8 cellular contexts compared by ENCODE assay signal in the genomic region with DNA sequence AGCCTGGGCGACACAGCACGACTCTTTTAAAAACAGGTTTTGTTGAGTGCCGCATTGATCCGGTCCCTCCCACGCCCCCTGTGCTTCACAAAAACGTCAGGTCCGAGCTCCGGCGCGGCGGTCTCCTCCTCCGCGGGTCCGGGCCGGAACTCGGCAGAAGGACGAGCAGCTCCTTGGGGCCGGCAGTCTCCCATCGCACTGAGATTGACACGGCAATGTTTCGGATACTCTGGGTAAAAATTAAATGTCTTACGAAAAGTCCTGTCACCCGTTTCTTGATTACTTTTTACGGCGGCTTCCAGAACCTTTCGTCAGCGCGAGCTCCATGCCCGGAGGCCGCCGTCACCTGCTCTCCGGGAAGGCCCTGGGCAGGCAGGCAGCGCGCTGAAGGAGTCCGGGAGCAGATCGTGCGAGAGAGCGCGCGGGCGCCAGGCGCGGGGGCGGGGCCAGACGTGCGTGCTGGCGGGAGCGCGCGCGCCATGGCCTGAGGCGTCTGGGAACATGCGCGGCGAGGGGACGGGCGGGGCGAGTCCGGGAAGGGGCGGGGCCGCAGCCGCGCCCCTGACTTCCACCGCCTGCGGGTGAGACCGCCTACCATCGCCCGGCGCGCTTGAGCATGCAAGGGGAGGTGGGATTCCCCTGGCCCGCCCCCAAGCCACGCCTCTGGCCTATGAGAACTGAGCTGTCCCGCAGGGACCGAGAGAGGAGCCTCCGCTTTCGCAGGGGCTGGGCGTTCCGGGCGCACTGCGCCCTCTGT. TPM values are rescaled to one million over a fixed set of nuclear protein-coding genes. Genes with fewer than 3 reads are reported as not detected.
DNase-seq lines count a peak whose midpoint lies in the region; TF ChIP-seq lines count a peak whose summit lies in the region.

No MANE protein-coding gene starts in this region.

- intact Hi-C loops in activated naive CD4-positive, alpha-beta T cell treated with anti-CD3 and anti-CD28 coated beads for 36 hours (cut with micrococcal nuclease), result loop anchor here (1.0 to 10.0 kb wide), 14 partner anchors 18 to 701 kb away; a partner anchor contains a TSS

- H3K27ac ChIP-seq in SJSA1 (peak overlapping the region; percentile 39), neutrophil (peak overlapping the region; percentile 77), substantia nigra (ENCODE audit: low read depth, low read length, poor library complexity, severe bottlenecking) (peak overlapping the region; percentile 82)

- H3K4me3 Mint-ChIP-seq in activated naive CD4-positive, alpha-beta T cell treated with anti-CD3 and anti-CD28 coated beads for 36 hours, result peak overlapping the region; percentile 99

- no peaks in the 10 kb centered on the region for H3K4me1 ChIP-seq in SJSA1 (replicated peaks)
- H3K4me1 ChIP-seq in neutrophil (ENCODE audit: control insufficient read depth in 1 of 2, insufficient read depth in 1 of 2, low read depth in 1 of 2, low read length in 1 of 2), result peaks cover 9 to 15% of the 10 kb centered on the region in 2 experiments

- CTCF ChIA-PET in activated naive CD4-positive, alpha-beta T cell treated with anti-CD3 and anti-CD28 coated beads for 36 hours (lab: Charles Lee), result interaction anchor here (0.6 to 3.0 kb wide), 43 partner anchors 9 to 378 kb away, joined by 3 to 24 read pairs (median 4); a partner anchor contains a TSS

- peak; percentile 88 for DNase-seq in GM04503 (ENCODE audit: low read depth)
- DNase-seq in HFF-Myc (ENCODE audit: extremely low read depth, low read depth), result peak; percentile 94
- DNase-seq in MV-4-11 (lab: John Stamatoyannopoulos, UW), result peak; percentile 98
- peak; percentile 99 to 100 for DNase-seq in SJSA1 (ENCODE audit: low read depth in 1 of 2, low spot score in 2 of 2)
- peak; percentile 100 for DNase-seq in activated naive CD4-positive, alpha-beta T cell treated with anti-CD3 and anti-CD28 coated beads for 36 hours
- DNase-seq in foreskin melanocyte, result peak; percentile 95
- DNase-seq in substantia nigra (lab: John Stamatoyannopoulos, UW), result peak; percentile 80 to 99 (median 96)

- H3K4me3 ChIP-seq in HFF-Myc (replicated peaks; ENCODE audit: low read depth, low read length), result peak overlapping the region; percentile 62
- peak overlapping the region; percentile 49 for H3K4me3 ChIP-seq in SJSA1
- H3K4me3 ChIP-seq in neutrophil (ENCODE audit: low read depth in 1 of 2, low read length in 1 of 2), result peak overlapping the region; percentile 72 to 79

- H3K4me1 Mint-ChIP-seq in activated naive CD4-positive, alpha-beta T cell treated with anti-CD3 and anti-CD28 coated beads for 36 hours (ENCODE audit: low read depth), result peaks cover 8% of the 10 kb centered on the region

- H3K27me3 ChIP-seq in SJSA1 (replicated peaks), result no peaks in the 10 kb centered on the region
- no peaks in the 10 kb centered on the region for H3K27me3 ChIP-seq in neutrophil

- H3K36me3 Mint-ChIP-seq in activated naive CD4-positive, alpha-beta T cell treated with anti-CD3 and anti-CD28 coated beads for 36 hours (ENCODE audit: low read depth), result peaks cover 3% of the 10 kb centered on the region

- no peaks in the 10 kb centered on the region for H3K9me3 Mint-ChIP-seq in activated naive CD4-positive, alpha-beta T cell treated with anti-CD3 and anti-CD28 coated beads for 36 hours

- H3K36me3 ChIP-seq in SJSA1 (0 out of 2 replicates have a peak, but pooled peaks cover 4% of the 10 kb centered on the region), neutrophil (no peaks in the 10 kb centered on the region)

- TF ChIP-seq CTCF in HFF-Myc (IDR thresholded peaks at IDR 0.05; ENCODE audit: low read depth, low read length, missing control alignments) (no peak), neutrophil (IDR thresholded peaks at IDR 0.05) (no peak)

- H3K9me3 ChIP-seq in SJSA1 (replicated peaks) (no peaks in the 10 kb centered on the region), neutrophil (no peaks in the 10 kb centered on the region)

- H3K27me3 Mint-ChIP-seq in activated naive CD4-positive, alpha-beta T cell treated with anti-CD3 and anti-CD28 coated beads for 36 hours (ENCODE audit: low read depth), result no peaks in the 10 kb centered on the region

- peak overlapping the region; percentile 98 for H3K27ac Mint-ChIP-seq in activated naive CD4-positive, alpha-beta T cell treated with anti-CD3 and anti-CD28 coated beads for 36 hours

RNA-seq across cellular contexts. Expression of a gene that starts 11.7 kb away (rescaled TPM):
- total RNA-seq in SJSA1 (2014; rRNA removed; shearing (Covaris generic)), result 0.05 and 0.31 TPM in 2 replicates
- not detected for total RNA-seq in activated naive CD4-positive, alpha-beta T cell treated with anti-CD3 and anti-CD28 coated beads for 36 hours

RNA-seq across cellular contexts. Expression of a gene that starts 19.3 kb away (rescaled TPM):
- 2.9 and 7.1 TPM in 2 replicates for total RNA-seq in SJSA1 (2014; rRNA removed; shearing (Covaris generic))
- total RNA-seq in activated naive CD4-positive, alpha-beta T cell treated with anti-CD3 and anti-CD28 coated beads for 36 hours, result 10 to 100 TPM; 24.0 to 27.7 TPM

Comparison
In these comparisons a context has a peak if more than half of its experiments do, and no peak if none do; other contexts are left out.
1. Peak in every context shown above with its lines: DNase-seq, H3K4me3 ChIP-seq and H3K27ac ChIP-seq.